Comparison of ENCODE assay signal across 8 cellular contexts in the genomic region with DNA sequence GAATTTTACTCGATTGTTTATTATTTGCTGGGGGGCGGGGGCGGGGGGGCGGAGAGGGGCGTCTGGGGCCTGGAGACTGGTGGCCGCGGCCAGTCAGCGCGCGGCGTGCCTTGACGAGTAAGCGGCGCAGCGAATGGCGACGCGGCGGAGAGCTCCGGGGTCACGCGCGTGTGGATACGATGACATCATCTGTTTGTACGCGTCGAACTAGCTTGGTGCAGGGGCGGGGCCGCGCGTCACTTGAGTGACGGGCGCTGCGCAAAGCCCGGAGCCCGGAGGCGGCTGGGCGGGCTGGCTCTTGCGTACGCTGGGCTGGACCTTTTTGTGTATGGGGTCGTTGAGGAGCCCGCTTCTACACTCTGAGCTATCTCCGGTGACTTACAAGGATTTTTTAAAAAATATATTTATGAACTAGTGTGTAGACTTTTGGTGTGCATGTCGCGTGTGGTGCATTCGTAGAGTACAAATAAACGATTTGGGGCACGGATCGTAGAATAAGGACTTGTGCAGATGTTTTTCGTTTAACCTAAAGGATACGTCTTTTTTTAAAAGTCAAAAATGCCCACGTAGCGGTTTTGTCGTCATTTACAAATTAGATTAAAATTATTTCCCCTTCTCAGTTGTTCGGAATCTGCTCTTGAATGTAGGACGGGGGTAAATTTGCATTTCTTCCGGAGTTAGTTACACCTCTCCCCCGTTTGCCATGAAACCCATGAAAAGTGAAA. TPM values are rescaled to one million over a fixed set of nuclear protein-coding genes. Genes with fewer than 3 reads are reported as not detected.
DNase-seq lines count a peak whose midpoint lies in the region; ATAC-seq and TF ChIP-seq lines count a peak whose summit lies in the region.

No MANE protein-coding gene starts in this region.

- H3K27ac ChIP-seq in SU-DHL-6 (ENCODE audit: low read depth, low read length) (peak overlapping the region; percentile 84), ovary (peak overlapping the region; percentile 97 to 99), thymus (ENCODE audit: low read depth) (peak overlapping the region; percentile 98)

- H3K4me2 ChIP-seq in SU-DHL-6 (ENCODE audit: low read depth, low read length, poor library complexity, severe bottlenecking), result peak overlapping the region; percentile 92

- H3K9me3 ChIP-seq in SU-DHL-6 (ENCODE audit: insufficient read depth, low read length), result no peaks in the 10 kb centered on the region
- no peaks in the 10 kb centered on the region for H3K9me3 ChIP-seq in ovary
- no peaks in the 10 kb centered on the region for H3K9me3 ChIP-seq in thymus (ENCODE audit: control insufficient read depth)

- no peak for TF ChIP-seq CTCF in GM06990 (IDR thresholded peaks at IDR 0.05; ENCODE audit: insufficient read depth, low read length, poor library complexity, severe bottlenecking)
- no peak for TF ChIP-seq CTCF in SU-DHL-6 (IDR thresholded peaks at IDR 0.05; ENCODE audit: insufficient read depth, low read length, poor library complexity, severe bottlenecking)
- peak in 1 of 3 donors; percentile 15 for TF ChIP-seq CTCF in ovary (IDR thresholded peaks at IDR 0.05)

- H3K9ac ChIP-seq in SU-DHL-6 (ENCODE audit: low read length), result peak overlapping the region; percentile 85

- TF ChIP-seq POLR2A in ovary (IDR thresholded peaks at IDR 0.05), result peak; percentile 76

- peak; percentile 94 for DNase-seq in GM06990 (ENCODE audit: extremely low read depth, insufficient read length)
- DNase-seq in NCI-H1417 (lab: John Stamatoyannopoulos, UW), result peak; percentile 99
- peak; percentile 97 for DNase-seq in activated naive CD8-positive, alpha-beta T cell treated with anti-CD3 and anti-CD28 coated beads, Interleukin-2, amount 50 U/mL, for 24 hours
- DNase-seq in Right ventricle myocardium inferior (ENCODE audit: missing footprints), result peak; percentile 99
- peak; percentile 98 to 99 (median 98) for DNase-seq in ovary

- H3K27me3 ChIP-seq in GM06990 (replicated peaks; ENCODE audit: control insufficient read depth, insufficient read depth, low read length) (peaks cover 3% of the 10 kb centered on the region; the same call in 1 of the 2 replicates), SU-DHL-6 (ENCODE audit: low read length) (no peaks in the 10 kb centered on the region), ovary (no peaks in the 10 kb centered on the region), thymus (ENCODE audit: control insufficient read depth, insufficient read depth) (no peaks in the 10 kb centered on the region)

- H2AFZ ChIP-seq in SU-DHL-6 (ENCODE audit: low read depth, low read length, severe bottlenecking), result peak overlapping the region; percentile 99

- no peaks in the 10 kb centered on the region for H3K36me3 Mint-ChIP-seq in activated naive CD8-positive, alpha-beta T cell treated with anti-CD3 and anti-CD28 coated beads, Interleukin-2, amount 50 U/mL, for 24 hours (ENCODE audit: low read depth)

- no peaks in the 10 kb centered on the region for H3K9me2 ChIP-seq in SU-DHL-6 (replicated peaks; ENCODE audit: insufficient read depth, low read length)

- no peaks in the 10 kb centered on the region for H4K20me1 ChIP-seq in SU-DHL-6 (ENCODE audit: low read depth, low read length)

- H3K27ac Mint-ChIP-seq in activated naive CD8-positive, alpha-beta T cell treated with anti-CD3 and anti-CD28 coated beads, Interleukin-2, amount 50 U/mL, for 24 hours, result peak overlapping the region; percentile 95

- H3K79me2 ChIP-seq in SU-DHL-6 (ENCODE audit: insufficient read depth, low read length), result no peaks in the 10 kb centered on the region

- WGBS in ovary, 3 donors, result 0 to 1% (median 0%) methylated on average over 43 to 58 of the region's 58 CpGs
- WGBS in thymus, result under 1% methylated on average over 58 of the region's 58 CpGs

- peaks cover 13% of the 10 kb centered on the region for H3K27me3 Mint-ChIP-seq in activated naive CD8-positive, alpha-beta T cell treated with anti-CD3 and anti-CD28 coated beads, Interleukin-2, amount 50 U/mL, for 24 hours

- no peaks in the 10 kb centered on the region for H3K9me3 Mint-ChIP-seq in activated naive CD8-positive, alpha-beta T cell treated with anti-CD3 and anti-CD28 coated beads, Interleukin-2, amount 50 U/mL, for 24 hours

- H3K4me1 Mint-ChIP-seq in activated naive CD8-positive, alpha-beta T cell treated with anti-CD3 and anti-CD28 coated beads, Interleukin-2, amount 50 U/mL, for 24 hours, result peaks cover 31% of the 10 kb centered on the region

- peak; percentile 63 for ATAC-seq in HG02759 (IDR thresholded peaks at IDR 0.05; ENCODE audit: unreplicated experiment)
- ATAC-seq in activated naive CD8-positive, alpha-beta T cell treated with anti-CD3 and anti-CD28 coated beads, Interleukin-2, amount 50 U/mL, for 24 hours, result peak; percentile 67
- ATAC-seq in Right ventricle myocardium inferior, result peak; percentile 71

- H3K4me1 ChIP-seq in ovary (ENCODE audit: insufficient read depth) (peaks cover 3% of the 10 kb centered on the region), thymus (ENCODE audit: control insufficient read depth, insufficient read depth, low read length) (peaks cover 11% of the 10 kb centered on the region)

- H3K4me3 ChIP-seq in GM06990 (replicated peaks; ENCODE audit: low read depth, low read length), result peak overlapping the region; percentile 92
- H3K4me3 ChIP-seq in SU-DHL-6 (ENCODE audit: insufficient read depth, low read length, poor library complexity, severe bottlenecking), result peak overlapping the region; percentile 92
- H3K4me3 ChIP-seq in ovary, result peak overlapping the region; percentile 81
- peak overlapping the region; percentile 88 for H3K4me3 ChIP-seq in thymus (ENCODE audit: low read length)

- TF ChIP-seq EP300 in ovary (IDR thresholded peaks at IDR 0.05), result peak; percentile 53

- H3F3A ChIP-seq in SU-DHL-6 (ENCODE audit: insufficient read depth), result peaks cover 12% of the 10 kb centered on the region; the same call in 1 of the 2 replicates

- H3K36me3 ChIP-seq in GM06990 (ENCODE audit: control insufficient read depth, insufficient read depth, low read length) (no peaks in the 10 kb centered on the region; the same call in 1 of the 2 replicates), SU-DHL-6 (ENCODE audit: low read length) (no peaks in the 10 kb centered on the region), ovary (no peaks in the 10 kb centered on the region), thymus (ENCODE audit: control insufficient read depth, insufficient read depth) (peaks cover 9% of the 10 kb centered on the region)

- peak overlapping the region; percentile 92 for H3K4me3 Mint-ChIP-seq in activated naive CD8-positive, alpha-beta T cell treated with anti-CD3 and anti-CD28 coated beads, Interleukin-2, amount 50 U/mL, for 24 hours

- intact Hi-C loops in Right ventricle myocardium inferior (cut with DNase I), result loop anchor here (1.0 to 5.0 kb wide), 6 partner anchors 30 to 524 kb away; a partner anchor contains a TSS
- intact Hi-C loops in ovary (cut with DNase I), result loop anchor here in 1 of 4 donors (5.0 kb wide), 1 partner anchor 279 kb away; no protein-coding TSS in a partner anchor

RNA-seq across cellular contexts. Expression of a gene that starts 2.2 kb away (rescaled TPM):
- total RNA-seq in Right ventricle myocardium inferior (32.3 TPM), ovary (10 to 100 TPM; 67.1 to 94.8 (median 80.0) TPM)
- polyA plus RNA-seq in ovary (10 to 100 TPM; 33.4 to 39.2 TPM), thymus (33.6 TPM)

Comparison
In these comparisons a context has a peak if more than half of its experiments do, and no peak if none do; other contexts are left out.
1. Peak in every context shown above with its lines: DNase-seq, ATAC-seq, H3K4me3 ChIP-seq and H3K27ac ChIP-seq.